ENCODE assay signal across 30 cellular contexts in the genomic region with DNA sequence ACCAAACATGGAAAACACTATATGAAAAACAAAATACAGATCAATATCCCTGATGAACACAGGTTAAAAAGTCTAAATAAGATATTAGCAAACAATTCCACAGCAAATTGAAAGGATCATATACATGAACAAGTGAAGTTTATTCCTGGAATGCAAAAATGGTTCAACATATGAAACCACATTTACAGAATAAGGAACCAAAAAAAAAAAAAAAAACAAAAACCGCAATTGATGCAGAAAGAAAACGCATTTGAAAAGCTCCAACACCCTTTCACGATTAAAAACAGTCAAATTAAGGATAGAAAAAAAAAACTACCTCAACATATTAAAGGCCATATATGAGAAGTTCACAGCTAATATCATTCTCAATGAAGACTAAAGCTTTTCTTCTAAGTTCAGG.
"Had no signal": no experiment of that assay in that cellular context is flagged by ENCODE, and none has a peak within 500 bp of the region (broad histone marks: within the 10 kb centered on the region; RNA-seq: fewer than 3 reads in every experiment).

No MANE protein-coding gene starts in this region.

- H3K27me3 ChIP-seq: adrenal gland, heart left ventricle had no signal

- H3K36me3 ChIP-seq: adrenal gland had no signal

- H3K27me3 Mint-ChIP-seq: activated B cell treated with CpG ODN at 0.5 μM for 24 hours; activated CD8-positive, alpha-beta T cell treated with anti-CD3 and anti-CD28 coated beads for 36 hours; activated naive CD4-positive, alpha-beta T cell treated with anti-CD3 and anti-CD28 coated beads, Interleukin-2, amount 50 U/mL, for 24 hours; activated naive CD8-positive, alpha-beta T cell treated with anti-CD3 and anti-CD28 coated beads for 36 hours; activated naive CD8-positive, alpha-beta T cell treated with anti-CD3 and anti-CD28 coated beads, Interleukin-2, amount 50 U/mL, for 24 hours; activated T-helper 17 cell treated with anti-CD3 and anti-CD28 coated beads, Interleukin-2, amount 50 U/mL, for 72 hours; brain; central memory CD8-positive, alpha-beta T cell; T-helper 17 cell had no signal

- H3K4me3 ChIP-seq: adrenal gland, coronary artery, heart left ventricle had no signal

- DNase-seq: activated B cell treated with CpG ODN at 0.5 μM for 24 hours; activated CD4-positive, alpha-beta T cell treated with anti-CD3 and anti-CD28 coated beads for 48 hours; activated CD4-positive, alpha-beta T cell treated with anti-CD3 and anti-CD28 coated beads, Interleukin-2, amount 50 U/mL, for 1 hour; activated CD4-positive, alpha-beta T cell treated with anti-CD3 and anti-CD28 coated beads, Interleukin-2, amount 50 U/mL, for 48 hours; activated CD8-positive, alpha-beta memory T cell treated with anti-CD3 and anti-CD28 coated beads for 24 hours; activated CD8-positive, alpha-beta T cell treated with anti-CD3 and anti-CD28 coated beads for 36 hours; activated effector memory CD4-positive, alpha-beta T cell treated with Interleukin-2 at 50 U/mL for 16 hours; activated naive CD4-positive, alpha-beta T cell treated with anti-CD3 and anti-CD28 coated beads for 36 hours; activated naive CD8-positive, alpha-beta T cell treated with anti-CD3 and anti-CD28 coated beads for 36 hours; activated naive CD8-positive, alpha-beta T cell treated with anti-CD3 and anti-CD28 coated beads, Interleukin-2, amount 50 U/mL, for 24 hours; activated T-cell treated with anti-CD3 and anti-CD28 coated beads, Interleukin-2, amount 50 U/mL, for 4 hours; adrenal gland; amygdala; aorta; effector memory CD4-positive, alpha-beta T cell; endodermal cell; foreskin fibroblast; heart left ventricle; T-helper 1 cell; T-helper 17 cell; T1000; WERI-Rb-1 had no signal

- H3K4me1 ChIP-seq: adrenal gland, heart left ventricle had no signal

- H3K9me3 Mint-ChIP-seq: activated B cell treated with CpG ODN at 0.5 μM for 24 hours; activated CD8-positive, alpha-beta T cell treated with anti-CD3 and anti-CD28 coated beads for 36 hours; activated naive CD4-positive, alpha-beta T cell treated with anti-CD3 and anti-CD28 coated beads for 36 hours; activated naive CD4-positive, alpha-beta T cell treated with anti-CD3 and anti-CD28 coated beads, Interleukin-2, amount 50 U/mL, for 24 hours; activated naive CD8-positive, alpha-beta T cell treated with anti-CD3 and anti-CD28 coated beads for 36 hours; activated naive CD8-positive, alpha-beta T cell treated with anti-CD3 and anti-CD28 coated beads, Interleukin-2, amount 50 U/mL, for 24 hours; activated T-cell treated with anti-CD3 and anti-CD28 coated beads, Interleukin-2, amount 50 U/mL, for 4 hours; activated T-helper 17 cell treated with anti-CD3 and anti-CD28 coated beads, Interleukin-2, amount 50 U/mL, for 72 hours; central memory CD8-positive, alpha-beta T cell; endodermal cell had no signal

- ATAC-seq: activated CD4-positive, CD25-positive, alpha-beta regulatory T cell treated with anti-CD3 and anti-CD28 coated beads, Interleukin-2, amount 50 U/mL, for 24 hours; activated CD8-positive, alpha-beta T cell treated with anti-CD3 and anti-CD28 coated beads for 36 hours; activated naive CD8-positive, alpha-beta T cell treated with anti-CD3 and anti-CD28 coated beads, Interleukin-2, amount 50 U/mL, for 24 hours; activated T-cell treated with anti-CD3 and anti-CD28 coated beads, Interleukin-2, amount 50 U/mL, for 4 hours; activated T-helper 17 cell treated with anti-CD3 and anti-CD28 coated beads, Interleukin-2, amount 50 U/mL, for 72 hours; esophagus mucosa; heart left ventricle; T-helper 17 cell had no signal

- H3K4me1 Mint-ChIP-seq: activated T-helper 17 cell treated with anti-CD3 and anti-CD28 coated beads, Interleukin-2, amount 50 U/mL, for 72 hours had no signal

- H3K27ac ChIP-seq: adrenal gland, coronary artery, heart left ventricle, WERI-Rb-1 had no signal

- H3K4me3 Mint-ChIP-seq: activated B cell treated with CpG ODN at 0.5 μM for 24 hours; activated CD8-positive, alpha-beta T cell treated with anti-CD3 and anti-CD28 coated beads for 36 hours; activated naive CD4-positive, alpha-beta T cell treated with anti-CD3 and anti-CD28 coated beads for 36 hours; activated naive CD4-positive, alpha-beta T cell treated with anti-CD3 and anti-CD28 coated beads, Interleukin-2, amount 50 U/mL, for 24 hours; activated naive CD8-positive, alpha-beta T cell treated with anti-CD3 and anti-CD28 coated beads for 36 hours; activated naive CD8-positive, alpha-beta T cell treated with anti-CD3 and anti-CD28 coated beads, Interleukin-2, amount 50 U/mL, for 24 hours; activated T-cell treated with anti-CD3 and anti-CD28 coated beads, Interleukin-2, amount 50 U/mL, for 4 hours; activated T-helper 17 cell treated with anti-CD3 and anti-CD28 coated beads, Interleukin-2, amount 50 U/mL, for 72 hours; brain; central memory CD8-positive, alpha-beta T cell; endodermal cell; T-helper 17 cell; T-helper 2 cell treated with Interferon-gamma antibody and Interleukin-4, amounts not matched to agents 5 μg/mL and 100 μg/mL, for 36 hours had no signal

- H3K9me3 ChIP-seq: adrenal gland, heart left ventricle had no signal

- H3K27ac Mint-ChIP-seq: activated B cell treated with CpG ODN at 0.5 μM for 24 hours; activated CD8-positive, alpha-beta T cell treated with anti-CD3 and anti-CD28 coated beads for 36 hours; activated naive CD4-positive, alpha-beta T cell treated with anti-CD3 and anti-CD28 coated beads for 36 hours; activated naive CD4-positive, alpha-beta T cell treated with anti-CD3 and anti-CD28 coated beads, Interleukin-2, amount 50 U/mL, for 24 hours; activated naive CD8-positive, alpha-beta T cell treated with anti-CD3 and anti-CD28 coated beads for 36 hours; activated naive CD8-positive, alpha-beta T cell treated with anti-CD3 and anti-CD28 coated beads, Interleukin-2, amount 50 U/mL, for 24 hours; activated T-helper 17 cell treated with anti-CD3 and anti-CD28 coated beads, Interleukin-2, amount 50 U/mL, for 72 hours; brain; endodermal cell; T-helper 17 cell; T-helper 2 cell treated with Interferon-gamma antibody and Interleukin-4, amounts not matched to agents 5 μg/mL and 100 μg/mL, for 36 hours had no signal
